ENCODE assay signal across 14 cellular contexts in the genomic region with DNA sequence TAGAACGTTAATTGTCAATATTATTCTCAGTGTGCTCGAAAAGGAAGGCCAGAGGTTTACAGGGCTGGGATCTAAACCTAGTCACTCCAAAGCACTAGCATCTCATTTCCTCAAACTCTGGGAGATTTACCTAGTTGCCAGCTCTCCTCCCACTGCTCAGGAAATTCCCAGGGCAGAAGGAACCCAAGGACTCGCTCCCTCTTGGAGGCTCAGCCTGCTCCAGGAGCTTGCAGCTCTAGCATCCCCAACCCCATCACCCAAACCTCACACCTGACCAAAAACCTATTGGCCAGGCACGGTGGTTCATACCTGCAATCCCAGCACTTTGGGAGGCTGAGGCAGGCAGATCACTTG. TPM values are rescaled to one million over a fixed set of nuclear protein-coding genes. Genes with fewer than 3 reads are reported as not detected.
DNase-seq lines count a peak whose midpoint lies in the region; ATAC-seq, FAIRE-seq and TF ChIP-seq lines count a peak whose summit lies in the region.
"Had no signal": no experiment of that assay in that cellular context is flagged by ENCODE, and none has a peak within 500 bp of the region (broad histone marks: within the 10 kb centered on the region; RNA-seq: fewer than 3 reads in every experiment).

No MANE protein-coding gene starts in this region.

- H3K36me3 Mint-ChIP-seq in activated T-cell treated with anti-CD3 and anti-CD28 coated beads, Interleukin-2, amount 50 U/mL, for 72 hours (ENCODE audit: insufficient read depth in 2 of 2), result peaks cover 2 to 8% of the 10 kb centered on the region in 2 donors
- H3K36me3 Mint-ChIP-seq in activated T-cell treated with anti-CD3 and anti-CD28 coated beads, Interleukin-2, amount 50 U/mL, for 4 hours (ENCODE audit: insufficient read depth), result peaks cover 13% of the 10 kb centered on the region
- H3K36me3 Mint-ChIP-seq: naive B cell had no signal

- no peaks in the 10 kb centered on the region for H3K27me3 Mint-ChIP-seq in activated T-cell treated with anti-CD3 and anti-CD28 coated beads, Interleukin-2, amount 50 U/mL, for 72 hours (ENCODE audit: low read depth)
- H3K27me3 Mint-ChIP-seq in activated T-cell treated with anti-CD3 and anti-CD28 coated beads, Interleukin-2, amount 50 U/mL, for 4 hours (ENCODE audit: low read depth), result no peaks in the 10 kb centered on the region
- H3K27me3 Mint-ChIP-seq: naive B cell had no signal

- no peaks in the 10 kb centered on the region for H3K9me3 Mint-ChIP-seq in activated T-cell treated with anti-CD3 and anti-CD28 coated beads, Interleukin-2, amount 50 U/mL, for 72 hours
- no peaks in the 10 kb centered on the region for H3K9me3 Mint-ChIP-seq in activated T-cell treated with anti-CD3 and anti-CD28 coated beads, Interleukin-2, amount 50 U/mL, for 4 hours
- H3K9me3 Mint-ChIP-seq: activated T-helper 1 cell treated with anti-CD3 and anti-CD28 coated beads, Interleukin-12 subunit alpha, Interleukin-12 subunit beta, Interleukin-2, Interleukin-4 antibody, amounts not matched to agents 30 ng/mL and 10 ng/mL and 1 ng/mL, durations not matched to agents 14 hours and 24 hours and 36 hours; naive B cell had no signal

- H3K4me1 Mint-ChIP-seq in activated T-cell treated with anti-CD3 and anti-CD28 coated beads, Interleukin-2, amount 50 U/mL, for 72 hours (ENCODE audit: low read depth), result peaks cover 86% of the 10 kb centered on the region
- peaks cover 72% of the 10 kb centered on the region for H3K4me1 Mint-ChIP-seq in activated T-cell treated with anti-CD3 and anti-CD28 coated beads, Interleukin-2, amount 50 U/mL, for 4 hours (ENCODE audit: low read depth)

- H3F3A ChIP-seq in SU-DHL-6 (ENCODE audit: insufficient read depth), result peaks cover 35% of the 10 kb centered on the region

- H2AFZ ChIP-seq in SU-DHL-6 (ENCODE audit: low read depth, low read length, severe bottlenecking), result no peak overlapping the region

- peak overlapping the region; percentile 64 for H3K4me2 ChIP-seq in SU-DHL-6 (ENCODE audit: low read depth, low read length, poor library complexity, severe bottlenecking)

- H3K27ac ChIP-seq in SU-DHL-6 (ENCODE audit: low read depth, low read length), result peak overlapping the region; percentile 79
- no peak overlapping the region for H3K27ac ChIP-seq in Peyer's patch

- H3K4me1 ChIP-seq in Peyer's patch, result peaks cover 0 to 11% (median 0%) of the 10 kb centered on the region in 4 donors

- peak overlapping the region in 1 of 2 donors; percentile 18 for H3K4me3 Mint-ChIP-seq in activated T-cell treated with anti-CD3 and anti-CD28 coated beads, Interleukin-2, amount 50 U/mL, for 72 hours
- no peak overlapping the region for H3K4me3 Mint-ChIP-seq in activated T-cell treated with anti-CD3 and anti-CD28 coated beads, Interleukin-2, amount 50 U/mL, for 4 hours
- H3K4me3 Mint-ChIP-seq: activated T-helper 1 cell treated with anti-CD3 and anti-CD28 coated beads, Interleukin-12 subunit alpha, Interleukin-12 subunit beta, Interleukin-2, Interleukin-4 antibody, amounts not matched to agents 30 ng/mL and 10 ng/mL and 1 ng/mL, durations not matched to agents 14 hours and 24 hours and 36 hours had no signal

- no peak for ATAC-seq in activated T-cell treated with anti-CD3 and anti-CD28 coated beads, Interleukin-2, amount 50 U/mL, for 72 hours (replicated peaks in 1 of 2)
- no peak for ATAC-seq in activated T-cell treated with anti-CD3 and anti-CD28 coated beads, Interleukin-2, amount 50 U/mL, for 4 hours
- ATAC-seq in left colon, result peak; percentile 56

- H3K9me3 ChIP-seq in SU-DHL-6 (ENCODE audit: insufficient read depth, low read length) (no peaks in the 10 kb centered on the region), Peyer's patch (no peaks in the 10 kb centered on the region)
- H3K9me3 ChIP-seq: sigmoid colon had no signal

- intact Hi-C loops in left colon (cut with DNase I, micrococcal nuclease), result no loop called here

- TF ChIP-seq CTCF in SU-DHL-6 (IDR thresholded peaks at IDR 0.05; ENCODE audit: insufficient read depth, low read length, poor library complexity, severe bottlenecking) (no peak), Peyer's patch (IDR thresholded peaks at IDR 0.05) (no peak)

- no peak for DNase-seq in activated T-cell treated with anti-CD3 and anti-CD28 coated beads, Interleukin-2, amount 50 U/mL, for 72 hours
- DNase-seq in activated T-cell treated with anti-CD3 and anti-CD28 coated beads, Interleukin-2, amount 50 U/mL, for 4 hours, result no peak
- DNase-seq in left colon, result no peak
- DNase-seq in renal cortical epithelial cell (ENCODE audit: low read depth), result peak; percentile 75
- no peak for DNase-seq in GM19239 (ENCODE audit: insufficient read length, low spot score)
- no peak for DNase-seq in HT-29 (ENCODE audit: low spot score)
- DNase-seq in Peyer's patch, result no peak
- DNase-seq: foreskin melanocyte, naive B cell, NCI-H446 treated with DMSO at 0.1 percent for 48 hours, OCI-M1, sigmoid colon had no signal

- no peak for TF ChIP-seq POLR2A in Peyer's patch (IDR thresholded peaks at IDR 0.05)

- H3K36me3 ChIP-seq in SU-DHL-6 (ENCODE audit: low read length) (peaks cover 1% of the 10 kb centered on the region; the same call in 1 of the 2 replicates), Peyer's patch (no peaks in the 10 kb centered on the region)
- H3K36me3 ChIP-seq: sigmoid colon had no signal

- H3K4me3 ChIP-seq in SU-DHL-6 (ENCODE audit: insufficient read depth, low read length, poor library complexity, severe bottlenecking) (no peak overlapping the region), Peyer's patch (no peak overlapping the region)
- H3K4me3 ChIP-seq: sigmoid colon had no signal

- H3K27me3 ChIP-seq in SU-DHL-6 (ENCODE audit: low read length) (no peaks in the 10 kb centered on the region), Peyer's patch (no peaks in the 10 kb centered on the region)
- H3K27me3 ChIP-seq: sigmoid colon had no signal

- H3K9me2 ChIP-seq in SU-DHL-6 (replicated peaks; ENCODE audit: insufficient read depth, low read length), result no peaks in the 10 kb centered on the region

- peak overlapping the region; percentile 38 for H3K27ac Mint-ChIP-seq in activated T-cell treated with anti-CD3 and anti-CD28 coated beads, Interleukin-2, amount 50 U/mL, for 72 hours

- no peak for FAIRE-seq in GM19239 (lab: Jason Lieb, UNC)

- H3K79me2 ChIP-seq in SU-DHL-6 (ENCODE audit: insufficient read depth, low read length), result peaks cover 98% of the 10 kb centered on the region

- no peaks in the 10 kb centered on the region; the same call in 1 of the 2 replicates for H4K20me1 ChIP-seq in SU-DHL-6 (ENCODE audit: low read depth, low read length)

- H3K9ac ChIP-seq in SU-DHL-6 (ENCODE audit: low read length), result peak overlapping the region; percentile 27; the same call in 1 of the 2 replicates

RNA-seq across cellular contexts. Expression of a gene that starts 26.0 kb away (rescaled TPM):
- total RNA-seq in activated T-cell treated with anti-CD3 and anti-CD28 coated beads, Interleukin-2, amount 50 U/mL, for 72 hours, result 10 to 100 TPM; 41.1 to 48.3 TPM
- 10 to 100 TPM; 18.0 to 21.5 (median 21.1) TPM for total RNA-seq in activated T-cell treated with anti-CD3 and anti-CD28 coated beads, Interleukin-2, amount 50 U/mL, for 4 hours
- 100 to 1,000 TPM; 147 to 152 TPM for total RNA-seq in left colon
- total RNA-seq in renal cortical epithelial cell, result 8.7 and 23.7 TPM in 2 replicates
- total RNA-seq in HT-29 (2014; rRNA removed; shearing (Covaris generic)), result 47.2 and 48.8 TPM in 2 replicates
- 10 to 100 TPM; 22.3 to 40.9 (median 30.3) TPM for total RNA-seq in Peyer's patch
